ENCODE assay signal across 15 cellular contexts in genomic region chrX:135213200-135213844, GRCh38.
DNase-seq lines count a peak whose midpoint lies in the region; ATAC-seq, FAIRE-seq and TF ChIP-seq lines count a peak whose summit lies in the region.
"Had no signal": no experiment of that assay in that cellular context is flagged by ENCODE, and none has a peak within 500 bp of the region (broad histone marks: within the 10 kb centered on the region; RNA-seq: fewer than 3 reads in every experiment).

No MANE protein-coding gene starts in this region.

- no peaks in the 10 kb centered on the region for H3K36me3 Mint-ChIP-seq in activated T-cell treated with anti-CD3 and anti-CD28 coated beads, Interleukin-2, amount 50 U/mL, for 24 hours (ENCODE audit: low read depth)
- H3K36me3 Mint-ChIP-seq: activated naive CD8-positive, alpha-beta T cell treated with anti-CD3 and anti-CD28 coated beads, Interleukin-2, amount 10 ng/mL, durations not matched to agents 7 days and 5 days had no signal

- peak overlapping the region; percentile 63 for H3K27ac Mint-ChIP-seq in activated T-cell treated with anti-CD3 and anti-CD28 coated beads, Interleukin-2, amount 50 U/mL, for 24 hours
- H3K27ac Mint-ChIP-seq: activated B cell treated with CpG ODN at 0.5 μM for 24 hours; activated naive CD8-positive, alpha-beta T cell treated with anti-CD3 and anti-CD28 coated beads, Interleukin-2, amount 10 ng/mL, durations not matched to agents 7 days and 5 days; nephron had no signal

- peak overlapping the region; percentile 6 for H3K4me3 Mint-ChIP-seq in activated T-cell treated with anti-CD3 and anti-CD28 coated beads, Interleukin-2, amount 50 U/mL, for 24 hours
- H3K4me3 Mint-ChIP-seq: activated B cell treated with CpG ODN at 0.5 μM for 24 hours; activated naive CD8-positive, alpha-beta T cell treated with anti-CD3 and anti-CD28 coated beads, Interleukin-2, amount 10 ng/mL, durations not matched to agents 7 days and 5 days; nephron had no signal

- TF ChIP-seq POLR2A in H54 (IDR thresholded peaks at IDR 0.05; ENCODE audit: low read depth, low read length) = no peak

- peaks cover 24% of the 10 kb centered on the region for H3K4me1 Mint-ChIP-seq in activated T-cell treated with anti-CD3 and anti-CD28 coated beads, Interleukin-2, amount 50 U/mL, for 24 hours (ENCODE audit: low read depth)
- H3K4me1 Mint-ChIP-seq: activated B cell treated with CpG ODN at 0.5 μM for 24 hours, nephron had no signal

- H3K27me3 Mint-ChIP-seq in activated T-cell treated with anti-CD3 and anti-CD28 coated beads, Interleukin-2, amount 50 U/mL, for 24 hours = peaks cover 44% of the 10 kb centered on the region
- H3K27me3 Mint-ChIP-seq: activated naive CD8-positive, alpha-beta T cell treated with anti-CD3 and anti-CD28 coated beads, Interleukin-2, amount 10 ng/mL, durations not matched to agents 7 days and 5 days had no signal

- no peaks in the 10 kb centered on the region for H3K9me3 Mint-ChIP-seq in activated T-cell treated with anti-CD3 and anti-CD28 coated beads, Interleukin-2, amount 50 U/mL, for 24 hours
- H3K9me3 Mint-ChIP-seq: activated B cell treated with CpG ODN at 0.5 μM for 24 hours; activated naive CD8-positive, alpha-beta T cell treated with anti-CD3 and anti-CD28 coated beads, Interleukin-2, amount 10 ng/mL, durations not matched to agents 7 days and 5 days had no signal

- ATAC-seq in GM18502 (IDR thresholded peaks at IDR 0.05; ENCODE audit: poor library complexity, unreplicated experiment) = peak; percentile 86
- ATAC-seq in GM21619 (IDR thresholded peaks at IDR 0.05; ENCODE audit: unreplicated experiment) = peak; percentile 78
- ATAC-seq in HG02798 (IDR thresholded peaks at IDR 0.05; ENCODE audit: poor library complexity, unreplicated experiment) = no peak

- DNase-seq in activated T-cell treated with anti-CD3 and anti-CD28 coated beads, Interleukin-2, amount 50 U/mL, for 24 hours = peak; percentile 43
- peak in 3 of 4 experiments; percentile 11 to 49 (median 14) for DNase-seq in stimulated activated CD4-positive, alpha-beta T cell treated with anti-CD3 and anti-CD28 coated beads, Interleukin-1b, Interleukin-23, amount 100 ng/mL, for 24 hours (ENCODE audit: low read depth in 4 of 4, low spot score in 1 of 4)
- DNase-seq in H54 (ENCODE audit: insufficient read length, low spot score) = no peak
- no peak for DNase-seq in 8988T
- no peak for DNase-seq in middle frontal gyrus (ENCODE audit: extremely low spot score, low spot score)
- DNase-seq: activated B cell treated with CpG ODN at 0.5 μM for 24 hours; activated naive CD8-positive, alpha-beta T cell treated with anti-CD3 and anti-CD28 coated beads, Interleukin-2, amount 10 ng/mL, durations not matched to agents 7 days and 5 days; foreskin melanocyte; NCI-H1930; NCI-H524 treated with DMSO at 0.1 percent for 48 hours; Peyer's patch had no signal

- FAIRE-seq in H54 (lab: Jason Lieb, UNC) = no peak

Comparison
In these comparisons a context has a peak if more than half of its experiments do, and no peak if none do; other contexts are left out.
1. DNase-seq: peak in activated T-cell treated with anti-CD3 and anti-CD28 coated beads, Interleukin-2, amount 50 U/mL, for 24 hours (single experiment) and stimulated activated CD4-positive, alpha-beta T cell treated with anti-CD3 and anti-CD28 coated beads, Interleukin-1b, Interleukin-23, amount 100 ng/mL, for 24 hours (3 of 4); none in H54 (single experiment), 8988T (single experiment) and middle frontal gyrus (single experiment).